ENCODE assay signal across 8 cellular contexts in genomic region chr17:40290629-40291296, GRCh38. TPM values are rescaled to one million over a fixed set of nuclear protein-coding genes. Genes with fewer than 3 reads are reported as not detected.
A peak's percentile ranks its signal among the peaks of the same experiment; 100 is the strongest.
DNase-seq lines count a peak whose midpoint lies in the region; ATAC-seq and TF ChIP-seq lines count a peak whose summit lies in the region.

No MANE protein-coding gene starts in this region.

- H3K27ac Mint-ChIP-seq in activated naive CD8-positive, alpha-beta T cell treated with anti-CD3 and anti-CD28 coated beads for 36 hours, result peak overlapping the region; percentile 3

- peaks cover 39% of the 10 kb centered on the region for H3K4me1 Mint-ChIP-seq in activated naive CD8-positive, alpha-beta T cell treated with anti-CD3 and anti-CD28 coated beads for 36 hours

- H3K27ac ChIP-seq in thoracic aorta, result no peak overlapping the region

- no peaks in the 10 kb centered on the region for H3K27me3 ChIP-seq in thoracic aorta (replicated peaks; ENCODE audit: insufficient read depth)

- no peaks in the 10 kb centered on the region for H3K9me3 Mint-ChIP-seq in activated naive CD8-positive, alpha-beta T cell treated with anti-CD3 and anti-CD28 coated beads for 36 hours

- DNase-seq in AG09319 (ENCODE audit: extremely low read depth, low read depth) (peak; percentile 92), GM04503 (ENCODE audit: low read depth) (peak; percentile 85), NCI-H460 (ENCODE audit: extremely low read depth, low read depth) (peak; percentile 74), iris pigment epithelial cell (ENCODE audit: low read depth) (peak; percentile 97), thoracic aorta (ENCODE audit: low spot score) (no peak)
- no peak for DNase-seq in activated naive CD8-positive, alpha-beta T cell treated with anti-CD3 and anti-CD28 coated beads for 36 hours

- peaks cover 5 to 8% of the 10 kb centered on the region in 2 donors for H3K4me1 ChIP-seq in thoracic aorta (ENCODE audit: control insufficient read depth in 1 of 2, low read depth in 2 of 2)

- H3K4me3 ChIP-seq in thoracic aorta, result no peak overlapping the region

- ATAC-seq in thoracic aorta (ENCODE audit: insufficient number of reproducible peaks, low FRiP score, low read depth), result no peak
- no peak for ATAC-seq in GM21737 (IDR thresholded peaks at IDR 0.05; ENCODE audit: unreplicated experiment)
- ATAC-seq in HG03432 (IDR thresholded peaks at IDR 0.05; ENCODE audit: unreplicated experiment), result no peak

- H3K4me3 Mint-ChIP-seq in activated naive CD8-positive, alpha-beta T cell treated with anti-CD3 and anti-CD28 coated beads for 36 hours, result no peak overlapping the region

- TF ChIP-seq CTCF in AG09319 (IDR thresholded peaks at IDR 0.05; ENCODE audit: low read depth, low read length) (peak; percentile 68), thoracic aorta (IDR thresholded peaks at IDR 0.05) (peak; percentile 28)

- no peaks in the 10 kb centered on the region for H3K36me3 ChIP-seq in thoracic aorta

- peaks cover 6% of the 10 kb centered on the region for H3K27me3 Mint-ChIP-seq in activated naive CD8-positive, alpha-beta T cell treated with anti-CD3 and anti-CD28 coated beads for 36 hours

- no peaks in the 10 kb centered on the region for H3K9me3 ChIP-seq in thoracic aorta

- H3K36me3 Mint-ChIP-seq in activated naive CD8-positive, alpha-beta T cell treated with anti-CD3 and anti-CD28 coated beads for 36 hours, result peaks cover 60% of the 10 kb centered on the region

RNA-seq across cellular contexts. Expression of gene CDC6, which starts 3.1 kb away (rescaled TPM):
- 17.3 and 17.6 TPM in 2 replicates for total RNA-seq in NCI-H460 (2014; rRNA removed; shearing (Covaris generic))
- 62.7 and 69.1 TPM in 2 replicates for polyA plus RNA-seq in NCI-H460 (2014; cell fraction: nucleus; rRNA removed)
- 100 to 1,000 TPM; 144 to 149 TPM for total RNA-seq in activated naive CD8-positive, alpha-beta T cell treated with anti-CD3 and anti-CD28 coated beads for 36 hours
- 1 to 10 TPM in 1 of 2 donors, under 1 TPM in 1; 0.71 to 6.8 TPM for total RNA-seq in thoracic aorta

RNA-seq across cellular contexts. Expression of gene RARA, which starts 18.2 kb away (rescaled TPM):
- 10.6 and 12.1 TPM in 2 replicates for total RNA-seq in NCI-H460 (2014; rRNA removed; shearing (Covaris generic))
- polyA plus RNA-seq in NCI-H460 (2014; cell fraction: nucleus; rRNA removed), result 12.1 and 12.2 TPM in 2 replicates
- total RNA-seq in activated naive CD8-positive, alpha-beta T cell treated with anti-CD3 and anti-CD28 coated beads for 36 hours, result 10 to 100 TPM; 31.2 to 33.3 TPM
- 10 to 100 TPM; 46.8 to 73.4 TPM for total RNA-seq in thoracic aorta

Comparison
In these comparisons a context has a peak if more than half of its experiments do, and no peak if none do; other contexts are left out.
1. DNase-seq: peak in AG09319 (single experiment), GM04503 (single experiment), NCI-H460 (single experiment) and iris pigment epithelial cell (single experiment); none in activated naive CD8-positive, alpha-beta T cell treated with anti-CD3 and anti-CD28 coated beads for 36 hours (single experiment) and thoracic aorta (single experiment).